Comparison of ENCODE assay signal across 14 cellular contexts in the genomic region with DNA sequence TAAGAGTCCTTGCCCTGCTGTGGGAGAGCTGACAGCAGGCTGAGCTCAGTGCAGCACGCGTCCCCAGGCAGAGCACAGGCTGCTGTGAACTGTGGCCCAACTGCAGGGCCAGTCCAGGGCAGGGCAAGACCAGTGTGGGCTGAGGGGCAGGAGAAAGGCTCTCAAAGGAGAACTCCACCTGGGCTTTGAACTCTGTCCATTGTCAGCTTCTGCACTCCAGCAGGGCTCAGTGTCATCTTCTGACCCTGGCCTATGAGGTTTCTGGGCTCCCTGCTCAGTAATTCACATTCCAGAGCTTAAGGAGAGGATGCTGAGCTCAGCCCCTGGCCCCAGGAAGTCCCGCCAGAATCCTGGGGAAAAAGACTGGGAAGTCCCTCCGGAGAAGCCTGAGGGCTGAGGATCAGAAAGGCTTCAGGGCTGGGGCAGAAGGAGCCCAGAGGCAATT. TPM values are rescaled to one million over a fixed set of nuclear protein-coding genes. Genes with fewer than 3 reads are reported as not detected.
DNase-seq lines count a peak whose midpoint lies in the region; ATAC-seq and TF ChIP-seq lines count a peak whose summit lies in the region.
"Had no signal": no experiment of that assay in that cellular context is flagged by ENCODE, and none has a peak within 500 bp of the region (broad histone marks: within the 10 kb centered on the region; RNA-seq: fewer than 3 reads in every experiment).

No MANE protein-coding gene starts in this region.

- H3K27ac Mint-ChIP-seq in HFFc6: peak overlapping the region; percentile 90
- peak overlapping the region in 3 of 5 experiments; percentile 37 to 73 (median 65) for H3K27ac Mint-ChIP-seq in brain
- no peak overlapping the region for H3K27ac Mint-ChIP-seq in stimulated activated effector memory CD8-positive, alpha-beta T cell treated with anti-CD3 and anti-CD28 coated beads, Interleukin-12 subunit alpha, Interleukin-12 subunit beta, amount 100 ng/mL, for 72 hours
- H3K27ac Mint-ChIP-seq: activated naive CD8-positive, alpha-beta T cell treated with anti-CD3 and anti-CD28 coated beads, Interleukin-2, amount 10 ng/mL, durations not matched to agents 7 days and 5 days; CD8-positive, alpha-beta T cell; T-cell had no signal

- H3K27me3 Mint-ChIP-seq in HFFc6 (ENCODE audit: insufficient read depth) (no peaks in the 10 kb centered on the region), brain (no peaks in the 10 kb centered on the region)
- H3K27me3 Mint-ChIP-seq: T-cell had no signal

- DNase-seq in HFFc6 (no peak), iPS-NIHi7 (ENCODE audit: extremely low spot score) (peak; percentile 75), activated T-cell treated with anti-CD3 and anti-CD28 coated beads for 4 hours (no peak), occipital lobe (lab: John Stamatoyannopoulos, UW) (no peak)
- no peak for DNase-seq in stimulated activated effector memory CD8-positive, alpha-beta T cell treated with anti-CD3 and anti-CD28 coated beads, Interleukin-12 subunit alpha, Interleukin-12 subunit beta, amount 100 ng/mL, for 72 hours (ENCODE audit: low spot score in 2 of 2)
- DNase-seq: activated naive CD8-positive, alpha-beta T cell treated with anti-CD3 and anti-CD28 coated beads, Interleukin-2, amount 10 ng/mL, durations not matched to agents 7 days and 5 days; CD8-positive, alpha-beta T cell; effector memory CD4-positive, alpha-beta T cell; NCI-H1092 treated with DMSO at 0.1 percent for 48 hours; T-cell; thyroid gland had no signal

- H3K36me3 Mint-ChIP-seq in HFFc6 (ENCODE audit: low read depth): peaks cover 8% of the 10 kb centered on the region; the same call in 1 of the 2 replicates
- H3K36me3 Mint-ChIP-seq in brain: peaks cover 29% of the 10 kb centered on the region
- no peaks in the 10 kb centered on the region for H3K36me3 Mint-ChIP-seq in stimulated activated effector memory CD8-positive, alpha-beta T cell treated with anti-CD3 and anti-CD28 coated beads, Interleukin-12 subunit alpha, Interleukin-12 subunit beta, amount 100 ng/mL, for 72 hours
- H3K36me3 Mint-ChIP-seq: activated naive CD8-positive, alpha-beta T cell treated with anti-CD3 and anti-CD28 coated beads, Interleukin-2, amount 10 ng/mL, durations not matched to agents 7 days and 5 days; CD8-positive, alpha-beta T cell; T-cell had no signal

- H3K4me3 Mint-ChIP-seq in HFFc6: peak overlapping the region; percentile 55
- peak overlapping the region in 1 of 5 experiments; percentile 46 for H3K4me3 Mint-ChIP-seq in brain
- H3K4me3 Mint-ChIP-seq in stimulated activated effector memory CD8-positive, alpha-beta T cell treated with anti-CD3 and anti-CD28 coated beads, Interleukin-12 subunit alpha, Interleukin-12 subunit beta, amount 100 ng/mL, for 72 hours: no peak overlapping the region
- H3K4me3 Mint-ChIP-seq: activated naive CD8-positive, alpha-beta T cell treated with anti-CD3 and anti-CD28 coated beads, Interleukin-2, amount 10 ng/mL, durations not matched to agents 7 days and 5 days; CD8-positive, alpha-beta T cell; T-cell had no signal

- H3K4me1 Mint-ChIP-seq in HFFc6 (ENCODE audit: low read depth): peaks cover 53% of the 10 kb centered on the region
- peaks cover 39% of the 10 kb centered on the region for H3K4me1 Mint-ChIP-seq in brain
- H3K4me1 Mint-ChIP-seq in stimulated activated effector memory CD8-positive, alpha-beta T cell treated with anti-CD3 and anti-CD28 coated beads, Interleukin-12 subunit alpha, Interleukin-12 subunit beta, amount 100 ng/mL, for 72 hours: no peaks in the 10 kb centered on the region
- H3K4me1 Mint-ChIP-seq: activated naive CD8-positive, alpha-beta T cell treated with anti-CD3 and anti-CD28 coated beads, Interleukin-2, amount 10 ng/mL, durations not matched to agents 7 days and 5 days; T-cell had no signal

- TF ChIP-seq CTCF in HFFc6 (IDR thresholded peaks at IDR 0.05): no peak
- TF ChIP-seq CTCF in brain (conservative IDR thresholded peaks at IDR 0.05): no peak

- no peaks in the 10 kb centered on the region for H3K9me3 Mint-ChIP-seq in HFFc6
- H3K9me3 Mint-ChIP-seq in brain: peaks cover 0 to 3% (median 0%) of the 10 kb centered on the region in 5 experiments
- no peaks in the 10 kb centered on the region for H3K9me3 Mint-ChIP-seq in stimulated activated effector memory CD8-positive, alpha-beta T cell treated with anti-CD3 and anti-CD28 coated beads, Interleukin-12 subunit alpha, Interleukin-12 subunit beta, amount 100 ng/mL, for 72 hours
- H3K9me3 Mint-ChIP-seq: activated naive CD8-positive, alpha-beta T cell treated with anti-CD3 and anti-CD28 coated beads, Interleukin-2, amount 10 ng/mL, durations not matched to agents 7 days and 5 days; CD8-positive, alpha-beta T cell; T-cell had no signal

- ATAC-seq in stimulated activated effector memory CD8-positive, alpha-beta T cell treated with anti-CD3 and anti-CD28 coated beads, Interleukin-12 subunit alpha, Interleukin-12 subunit beta, amount 100 ng/mL, for 72 hours: peak; percentile 33
- ATAC-seq in HG02759 (IDR thresholded peaks at IDR 0.05; ENCODE audit: unreplicated experiment): no peak
- no peak for ATAC-seq in HG02970 (IDR thresholded peaks at IDR 0.05; ENCODE audit: low FRiP score, unreplicated experiment)
- ATAC-seq: CD8-positive, alpha-beta T cell; T-cell had no signal

RNA-seq across cellular contexts. Expression of gene LHFPL2, which starts 37.4 kb away (rescaled TPM):
- total RNA-seq in HFFc6 (2021; fragmentation: NEBNext Ultra II Directional; extraction: Animal tissue kit (Norgen Biotek cat#: 25700)): 10 to 100 TPM; 14.4 to 18.9 (median 16.7) TPM
- 3.2 TPM for polyA plus RNA-seq in brain (ENCODE audit: insufficient read depth, low read depth, low replicate concordance)
- total RNA-seq in occipital lobe: 20.4 TPM
